In the genomic region with DNA sequence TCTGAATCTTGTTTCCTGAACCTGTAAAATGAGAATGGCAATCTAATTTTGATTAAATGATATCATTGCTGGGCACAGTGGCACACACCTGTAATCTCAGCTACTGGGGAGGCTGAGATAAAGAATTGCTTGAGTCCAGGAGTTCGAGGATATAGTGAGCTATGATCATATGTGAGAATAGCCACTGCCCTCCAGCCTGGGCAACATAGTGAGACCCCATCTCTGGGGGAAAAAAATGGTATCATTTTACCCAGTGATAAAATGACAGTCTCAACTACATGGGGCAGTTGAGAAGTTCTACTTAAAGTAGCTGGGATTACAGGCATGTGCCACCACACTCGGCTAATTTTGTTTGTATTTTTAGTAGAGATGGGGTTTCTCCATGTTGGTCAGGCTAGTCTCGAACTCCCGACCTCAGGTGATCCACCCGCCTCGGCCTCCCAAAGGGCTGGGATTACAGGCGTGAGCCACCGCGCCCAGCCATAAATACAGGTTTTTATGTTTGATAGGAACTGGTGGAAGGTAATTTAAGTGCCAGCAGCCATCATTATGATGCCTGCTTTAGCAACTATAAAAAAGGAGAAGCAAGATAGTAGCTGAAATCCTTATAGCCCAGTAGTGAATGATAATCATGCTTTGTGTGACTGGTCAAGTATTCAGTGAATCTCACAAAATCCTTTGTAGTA, we compare ENCODE assay signal across 13 cellular contexts. TPM values are rescaled to one million over a fixed set of nuclear protein-coding genes. Genes with fewer than 3 reads are reported as not detected.
DNase-seq lines count a peak whose midpoint lies in the region; ATAC-seq and TF ChIP-seq lines count a peak whose summit lies in the region.
"Had no signal": no experiment of that assay in that cellular context is flagged by ENCODE, and none has a peak within 500 bp of the region (broad histone marks: within the 10 kb centered on the region; RNA-seq: fewer than 3 reads in every experiment).

No MANE protein-coding gene starts in this region.

- H3K4me1 Mint-ChIP-seq in HFFc6 (ENCODE audit: low read depth): no peaks in the 10 kb centered on the region
- peaks cover 5 to 7% of the 10 kb centered on the region in 2 donors for H3K4me1 Mint-ChIP-seq in natural killer cell treated with Interleukin-12 subunit alpha and Interleukin-12 subunit beta and Interleukin-15 and Interleukin-18, amount 100 ng/mL, for 72 hours (ENCODE audit: low read depth in 2 of 2)
- H3K4me1 Mint-ChIP-seq: CD8-positive, alpha-beta memory T cell had no signal

- H3K27me3 ChIP-seq in DND-41 (ENCODE audit: insufficient read depth, low read length, poor library complexity) (no peaks in the 10 kb centered on the region), colonic mucosa (no peaks in the 10 kb centered on the region), SJCRH30 (no peaks in the 10 kb centered on the region), BE2C (no peaks in the 10 kb centered on the region)

- H3K9me3 ChIP-seq in DND-41 (ENCODE audit: insufficient read depth, low read length, severe bottlenecking): no peaks in the 10 kb centered on the region
- no peaks in the 10 kb centered on the region for H3K9me3 ChIP-seq in colonic mucosa
- no peaks in the 10 kb centered on the region for H3K9me3 ChIP-seq in SJCRH30 (replicated peaks)
- no peaks in the 10 kb centered on the region for H3K9me3 ChIP-seq in BE2C

- peaks cover 9% of the 10 kb centered on the region for H3K27me3 Mint-ChIP-seq in HFFc6 (ENCODE audit: insufficient read depth)
- no peaks in the 10 kb centered on the region for H3K27me3 Mint-ChIP-seq in natural killer cell treated with Interleukin-12 subunit alpha and Interleukin-12 subunit beta and Interleukin-15 and Interleukin-18, amount 100 ng/mL, for 72 hours
- H3K27me3 Mint-ChIP-seq: CD8-positive, alpha-beta memory T cell had no signal

- intact Hi-C loops in colonic mucosa (cut with DNase I): no loop called here

- H4K20me1 ChIP-seq in DND-41 (ENCODE audit: insufficient read depth, low read length): no peaks in the 10 kb centered on the region

- TF ChIP-seq CTCF in DND-41 (IDR thresholded peaks at IDR 0.05; ENCODE audit: borderline replicate concordance, extremely low read depth, low read length, poor library complexity, severe bottlenecking) (no peak), HFFc6 (IDR thresholded peaks at IDR 0.05) (no peak), colonic mucosa (IDR thresholded peaks at IDR 0.05) (no peak), BE2C (IDR thresholded peaks at IDR 0.05; ENCODE audit: low read depth, low read length) (no peak)

- no peaks in the 10 kb centered on the region for H3K9me3 Mint-ChIP-seq in HFFc6
- no peaks in the 10 kb centered on the region for H3K9me3 Mint-ChIP-seq in natural killer cell treated with Interleukin-12 subunit alpha and Interleukin-12 subunit beta and Interleukin-15 and Interleukin-18, amount 100 ng/mL, for 72 hours
- H3K9me3 Mint-ChIP-seq: CD8-positive, alpha-beta memory T cell had no signal

- peaks cover 23% of the 10 kb centered on the region for H3K36me3 Mint-ChIP-seq in HFFc6 (ENCODE audit: low read depth)
- H3K36me3 Mint-ChIP-seq in natural killer cell treated with Interleukin-12 subunit alpha and Interleukin-12 subunit beta and Interleukin-15 and Interleukin-18, amount 100 ng/mL, for 72 hours: no peaks in the 10 kb centered on the region

- no peak overlapping the region for H3K4me3 Mint-ChIP-seq in HFFc6
- H3K4me3 Mint-ChIP-seq in natural killer cell treated with Interleukin-12 subunit alpha and Interleukin-12 subunit beta and Interleukin-15 and Interleukin-18, amount 100 ng/mL, for 72 hours: no peak overlapping the region
- H3K4me3 Mint-ChIP-seq: CD8-positive, alpha-beta memory T cell had no signal

- no peaks in the 10 kb centered on the region for H3K79me2 ChIP-seq in DND-41 (ENCODE audit: insufficient read depth, low read length)

- no peaks in the 10 kb centered on the region for H3K4me1 ChIP-seq in DND-41 (ENCODE audit: insufficient read depth, low read length)
- no peaks in the 10 kb centered on the region for H3K4me1 ChIP-seq in colonic mucosa
- H3K4me1 ChIP-seq in SJCRH30: no peaks in the 10 kb centered on the region
- peaks cover 10% of the 10 kb centered on the region; the same call in 1 of the 2 replicates for H3K4me1 ChIP-seq in BE2C

- no peak overlapping the region for H3K4me2 ChIP-seq in DND-41 (ENCODE audit: insufficient read depth, low read length)

- ATAC-seq in DND-41 (ENCODE audit: insufficient read depth, low read depth): 0 out of 3 replicates have a peak, but pooled peaks have one; percentile 4
- no peak for ATAC-seq in natural killer cell treated with Interleukin-12 subunit alpha and Interleukin-12 subunit beta and Interleukin-15 and Interleukin-18, amount 100 ng/mL, for 72 hours

- no peak overlapping the region for H2AFZ ChIP-seq in DND-41 (ENCODE audit: low read depth, low read length)

- DNase-seq in DND-41 (no peak), HFFc6 (no peak), colonic mucosa (peak; percentile 27), SJCRH30 (no peak), BE2C (no peak), mucosa of gallbladder (ENCODE audit: low spot score) (no peak)
- DNase-seq in natural killer cell treated with Interleukin-12 subunit alpha and Interleukin-12 subunit beta and Interleukin-15 and Interleukin-18, amount 100 ng/mL, for 72 hours (ENCODE audit: low spot score): no peak
- DNase-seq: CD8-positive, alpha-beta memory T cell; DMS 273 treated with DMSO at 0.1 percent for 48 hours; NCI-H1930; NCI-H446; NCI-H69; SIG-M5 had no signal

- H3K36me3 ChIP-seq in DND-41 (ENCODE audit: insufficient read depth, low read length) (peaks cover 5% of the 10 kb centered on the region; the same call in 1 of the 2 replicates), colonic mucosa (no peaks in the 10 kb centered on the region), SJCRH30 (peaks cover 11% of the 10 kb centered on the region), BE2C (peaks cover 4% of the 10 kb centered on the region; the same call in 1 of the 2 replicates)

- H3K27ac Mint-ChIP-seq in HFFc6: 0 out of 2 replicates have a peak overlapping the region, but pooled peaks have one; percentile 34
- H3K27ac Mint-ChIP-seq in natural killer cell treated with Interleukin-12 subunit alpha and Interleukin-12 subunit beta and Interleukin-15 and Interleukin-18, amount 100 ng/mL, for 72 hours: peak overlapping the region; percentile 15 to 40

- H3K4me3 ChIP-seq in DND-41 (ENCODE audit: low read depth in 1 of 2, low read length in 2 of 2) (no peak overlapping the region), colonic mucosa (no peak overlapping the region), SJCRH30 (no peak overlapping the region), BE2C (ENCODE audit: low read depth, low read length) (no peak overlapping the region)

- H3K27ac ChIP-seq in DND-41 (ENCODE audit: low read length) (no peak overlapping the region), colonic mucosa (no peak overlapping the region), SJCRH30 (no peak overlapping the region)

- H3K9ac ChIP-seq in DND-41 (ENCODE audit: low read depth, low read length) (no peak overlapping the region), colonic mucosa (ENCODE audit: low read depth in 2 of 2, low read length in 2 of 2) (no peak overlapping the region)

RNA-seq across cellular contexts. Expression of a gene that starts 17.0 kb away (rescaled TPM):
- 100 to 1,000 TPM; 318 to 459 (median 409) TPM for total RNA-seq in HFFc6 (2021; fragmentation: NEBNext Ultra II Directional; extraction: Animal tissue kit (Norgen Biotek cat#: 25700))
- total RNA-seq in colonic mucosa (100 to 1,000 TPM; 253 to 257 TPM), mucosa of gallbladder (158 TPM)
- 100 to 1,000 TPM; 327 to 422 TPM for total RNA-seq in natural killer cell treated with Interleukin-12 subunit alpha and Interleukin-12 subunit beta and Interleukin-15 and Interleukin-18, amount 100 ng/mL, for 72 hours
- 448 and 478 TPM in 2 replicates for total RNA-seq in SJCRH30 (2014; rRNA removed; shearing (Covaris generic))
- 137 TPM for polyA plus RNA-seq in BE2C (2012; ENCODE audit: insufficient read depth, insufficient read length, low read depth)

RNA-seq across cellular contexts. Expression of a gene that starts 35.7 kb away (rescaled TPM):
- 10 to 100 TPM; 25.8 to 28.3 (median 27.3) TPM for total RNA-seq in HFFc6 (2021; fragmentation: NEBNext Ultra II Directional; extraction: Animal tissue kit (Norgen Biotek cat#: 25700))
- 10 to 100 TPM; 49.4 to 59.5 TPM for total RNA-seq in colonic mucosa
- 100 to 1,000 TPM; 108 to 168 TPM for total RNA-seq in natural killer cell treated with Interleukin-12 subunit alpha and Interleukin-12 subunit beta and Interleukin-15 and Interleukin-18, amount 100 ng/mL, for 72 hours
- 75.6 and 86.3 TPM in 2 replicates for total RNA-seq in SJCRH30 (2014; rRNA removed; shearing (Covaris generic))
- polyA plus RNA-seq in BE2C (2012; ENCODE audit: insufficient read depth, insufficient read length, low read depth): 56.3 TPM
- total RNA-seq in mucosa of gallbladder: 98.8 TPM
